ENCODE assay signal across 9 cellular contexts in genomic region chr9:107733530-107733907, GRCh38.
A peak's percentile ranks its signal among the peaks of the same experiment; 100 is the strongest.
DNase-seq lines count a peak whose midpoint lies in the region; ATAC-seq and TF ChIP-seq lines count a peak whose summit lies in the region.
"Had no signal": no experiment of that assay in that cellular context is flagged by ENCODE, and none has a peak within 500 bp of the region (broad histone marks: within the 10 kb centered on the region; RNA-seq: fewer than 3 reads in every experiment).

No MANE protein-coding gene starts in this region.

- H3K36me3 ChIP-seq in testis (ENCODE audit: low read depth, missing control alignments): no peaks in the 10 kb centered on the region

- H3K9me3 ChIP-seq in testis: no peaks in the 10 kb centered on the region

- peak in 1 of 56 donors; percentile 15 for TF ChIP-seq CTCF in dorsolateral prefrontal cortex (IDR thresholded peaks at IDR 0.05 in 54 of 56, conservative IDR thresholded peaks at IDR 0.05 in 2 of 56; ENCODE audit: low read depth in 1 of 56, partially characterized antibody in 56 of 56)
- TF ChIP-seq CTCF in lower leg skin (IDR thresholded peaks at IDR 0.05): no peak
- TF ChIP-seq CTCF in testis (IDR thresholded peaks at IDR 0.05): no peak

- H3K4me3 ChIP-seq in dorsolateral prefrontal cortex (peak overlapping the region in 52 of 59 donors; percentile 4 to 63 (median 34)), lower leg skin (ENCODE audit: low read depth, poor library complexity, severe bottlenecking) (no peak overlapping the region), testis (no peak overlapping the region)

- TF ChIP-seq POLR2A in lower leg skin (IDR thresholded peaks at IDR 0.05) (no peak), testis (IDR thresholded peaks at IDR 0.05) (no peak)

- H3K27me3 ChIP-seq in dorsolateral prefrontal cortex: no peaks in the 10 kb centered on the region
- H3K27me3 ChIP-seq in testis: no peaks in the 10 kb centered on the region

- H3K27ac ChIP-seq in dorsolateral prefrontal cortex (peak overlapping the region in 58 of 59 donors; percentile 7 to 92 (median 75)), testis (peak overlapping the region; percentile 28 to 81)
- H3K27ac ChIP-seq: KMS-11 had no signal

- ATAC-seq in HG03521 (IDR thresholded peaks at IDR 0.05; ENCODE audit: unreplicated experiment): no peak

- 29 to 33% methylated on average over 5 of the region's 5 CpGs for WGBS in lower leg skin, 2 donors
- WGBS in testis, 2 donors: 24 to 26% methylated on average over 5 of the region's 5 CpGs

- intact Hi-C loops in dorsolateral prefrontal cortex (cut with DNase I): loop anchor here in 1 of 2 donors (5.0 kb wide), 1 partner anchor 96 kb away; no protein-coding TSS in a partner anchor
- intact Hi-C loops in lower leg skin (cut with DNase I; ENCODE audit: low total_unique reads): no loop called here
- intact Hi-C loops in testis (cut with DNase I; ENCODE audit: low total_unique reads): no loop called here

- DNase-seq in NCI-H774 (lab: John Stamatoyannopoulos, UW) (peak; percentile 9), dorsolateral prefrontal cortex (peak in 8 of 10 donors; percentile 30 to 65 (median 54)), lower leg skin (ENCODE audit: low spot score in 2 of 2) (peak; percentile 84 to 94), testis (peak; percentile 83), COLO829 (ENCODE audit: low spot score) (no peak), ecto neural progenitor cell (ENCODE audit: low spot score) (no peak), NAMALWA (ENCODE audit: low spot score) (no peak)

- H3K4me1 ChIP-seq in testis: peaks cover 23% of the 10 kb centered on the region

Comparison
In these comparisons a context has a peak if more than half of its experiments do, and no peak if none do; other contexts are left out.
1. DNase-seq: peak in NCI-H774 (single experiment), dorsolateral prefrontal cortex (8 of 10), lower leg skin (2 of 2) and testis (single experiment); none in COLO829 (single experiment), ecto neural progenitor cell (single experiment) and NAMALWA (single experiment).
2. H3K4me3 ChIP-seq: peak in dorsolateral prefrontal cortex (52 of 59); none in lower leg skin (single experiment) and testis (0 of 2).